9 cellular contexts compared by ENCODE assay signal in the genomic region with DNA sequence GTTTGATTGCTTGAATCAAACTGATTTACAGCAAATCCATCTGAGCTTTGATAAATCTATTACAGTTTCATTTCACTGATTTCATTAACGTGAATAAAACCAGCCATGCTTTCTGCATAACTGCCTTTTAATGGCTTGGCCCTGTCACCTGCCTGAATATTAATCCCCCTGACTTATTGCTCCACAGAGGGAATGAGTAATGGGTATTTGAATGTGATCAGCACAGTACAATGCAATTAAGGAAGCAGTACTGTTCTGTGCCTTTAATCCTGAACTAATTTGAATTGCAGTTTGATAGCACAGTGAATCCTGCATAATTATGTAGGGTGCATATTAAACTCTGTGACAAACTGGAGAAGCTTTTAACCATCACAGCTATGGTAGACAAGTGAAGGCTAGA.
DNase-seq lines count a peak whose midpoint lies in the region; ATAC-seq, FAIRE-seq and TF ChIP-seq lines count a peak whose summit lies in the region.
"Had no signal": no experiment of that assay in that cellular context is flagged by ENCODE, and none has a peak within 500 bp of the region (broad histone marks: within the 10 kb centered on the region; RNA-seq: fewer than 3 reads in every experiment).

No MANE protein-coding gene starts in this region.

- POLR2A ChIA-PET in H1 (lab: Charles Lee; ENCODE audit: partially characterized antibody) = no interaction called here

- H3K23me2 ChIP-seq in H1 (ENCODE audit: low read depth, low read length) = no peaks in the 10 kb centered on the region

- H4K91ac ChIP-seq in H1 (replicated peaks; ENCODE audit: insufficient read length, low read length) = no peak overlapping the region

- no peaks in the 10 kb centered on the region for H3K79me2 ChIP-seq in H1 (ENCODE audit: control insufficient read depth in 1 of 2, insufficient read depth in 2 of 2, low read length in 2 of 2)

- H2AK5ac ChIP-seq in H1 (ENCODE audit: low read depth, low read length) = no peak overlapping the region

- H3K79me1 ChIP-seq in H1 (ENCODE audit: low read depth, low read length) = no peaks in the 10 kb centered on the region

- CTCF ChIA-PET in H1 (lab: Charles Lee; ENCODE audit: partially characterized antibody) = interaction anchor here (0.9 to 2.3 kb wide), 11 partner anchors 28 to 1212 kb away, joined by 3 to 13 read pairs (median 5); no protein-coding TSS in a partner anchor

- H3K56ac ChIP-seq in H1 (replicated peaks; ENCODE audit: insufficient read length, low read depth, low read length) = no peak overlapping the region

- TF ChIP-seq RAD21 in H1 (IDR thresholded peaks at IDR 0.05 in 1 of 2, conservative IDR thresholded peaks at IDR 0.05 in 1 of 2; ENCODE audit: low read depth in 2 of 2, low read length in 2 of 2) = no peak

- H3K9me3 ChIP-seq in HUES48 (ENCODE audit: control insufficient read depth, insufficient read depth, low read length) (no peaks in the 10 kb centered on the region), H1 (ENCODE audit: insufficient read depth in 2 of 2, low read depth in 1 of 2, low read length in 1 of 2) (no peaks in the 10 kb centered on the region), psoas muscle (no peaks in the 10 kb centered on the region)
- H3K9me3 ChIP-seq: BLaER1 treated with 17β-estradiol and CSF1 and Interleukin-3, amounts not matched to agents 10 nM and 100 nM had no signal

- H3K36me3 ChIP-seq in HUES48 (ENCODE audit: control insufficient read depth, insufficient read depth, low read length) (no peaks in the 10 kb centered on the region), H1 (ENCODE audit: control insufficient read depth in 2 of 4, insufficient read depth in 4 of 4, low read length in 3 of 4) (no peaks in the 10 kb centered on the region), psoas muscle (ENCODE audit: insufficient read depth in 1 of 2, low read depth in 1 of 2) (no peaks in the 10 kb centered on the region)
- H3K36me3 ChIP-seq: BLaER1 treated with 17β-estradiol and CSF1 and Interleukin-3, amounts not matched to agents 10 nM and 100 nM had no signal

- H3K4me3 ChIP-seq in HUES48 (ENCODE audit: low read depth, low read length) = no peak overlapping the region
- no peak overlapping the region for H3K4me3 ChIP-seq in H1 (ENCODE audit: extremely low read depth in 1 of 4, insufficient read depth in 2 of 4, low read depth in 3 of 4, low read length in 4 of 4)
- H3K4me3 ChIP-seq in retinal pigment epithelial cell (ENCODE audit: low read length) = no peak overlapping the region
- no peak overlapping the region for H3K4me3 ChIP-seq in psoas muscle
- H3K4me3 ChIP-seq: BLaER1 treated with 17β-estradiol and CSF1 and Interleukin-3, amounts not matched to agents 10 nM and 100 nM had no signal

- no peak for TF ChIP-seq CTCF in H1 (IDR thresholded peaks at IDR 0.05; ENCODE audit: control extremely low read depth in 1 of 3, insufficient read depth in 1 of 3, low read depth in 1 of 3, low read length in 3 of 3)
- no peak for TF ChIP-seq CTCF in retinal pigment epithelial cell (conservative IDR thresholded peaks at IDR 0.05; ENCODE audit: low read depth, low read length)
- no peak for TF ChIP-seq CTCF in psoas muscle (IDR thresholded peaks at IDR 0.05)
- TF ChIP-seq CTCF in foreskin keratinocyte (conservative IDR thresholded peaks at IDR 0.05) = no peak

- H3K4me1 ChIP-seq in HUES48 (ENCODE audit: control insufficient read depth, insufficient read depth, low read length) = peaks cover 45% of the 10 kb centered on the region
- H3K4me1 ChIP-seq in H1 (replicated peaks in 1 of 4; ENCODE audit: control insufficient read depth in 3 of 4, insufficient read depth in 4 of 4, low read length in 3 of 4) = peaks cover 0 to 14% (median 10%) of the 10 kb centered on the region in 4 experiments; a peak in 5 of 7 replicates
- no peaks in the 10 kb centered on the region for H3K4me1 ChIP-seq in psoas muscle
- H3K4me1 ChIP-seq in foreskin keratinocyte = no peaks in the 10 kb centered on the region

- WGBS in H1 (ENCODE audit: extremely low coverage in 1 of 2, insufficient coverage in 1 of 2, insufficient read length in 1 of 2, insufficient replicate concordance in 2 of 2, low coverage in 1 of 2, low lambda C conversion rate in 2 of 2, missing lambda C conversion rate in 1 of 2), 2 experiments = 87% methylated on average over 1 of the region's 1 CpG; no CpG with 5 or more reads in 1 of the 2 experiments
- WGBS in psoas muscle, 3 donors = 66 to 72% (median 69%) methylated on average over 1 of the region's 1 CpG

- H4K20me1 ChIP-seq in H1 (replicated peaks in 1 of 2; ENCODE audit: control insufficient read depth in 1 of 2, insufficient read depth in 2 of 2, low read length in 2 of 2) = no peaks in the 10 kb centered on the region

- no peak overlapping the region for H3K18ac ChIP-seq in H1 (ENCODE audit: extremely low read depth, low read length)

- no peak overlapping the region for H2AFZ ChIP-seq in H1 (ENCODE audit: low read length)

- TF ChIP-seq POLR2A in H1 (IDR thresholded peaks at IDR 0.05; ENCODE audit: control extremely low read depth in 1 of 2, low read depth in 2 of 2, low read length in 2 of 2) = no peak

- H4K5ac ChIP-seq in H1 (ENCODE audit: insufficient read length, low read depth, low read length) = no peak overlapping the region

- intact Hi-C loops in psoas muscle (cut with DNase I) = loop anchor here in 1 of 2 donors (5.0 kb wide), 1 partner anchor 302 kb away; no protein-coding TSS in a partner anchor

- no peak overlapping the region for H3K14ac ChIP-seq in H1 (ENCODE audit: insufficient read length)

- H3K27ac ChIP-seq in HUES48 (ENCODE audit: low read depth, low read length) = peak overlapping the region; percentile 7
- H3K27ac ChIP-seq in H1 (ENCODE audit: low read depth, low read length) = no peak overlapping the region
- no peak overlapping the region for H3K27ac ChIP-seq in psoas muscle
- no peak overlapping the region for H3K27ac ChIP-seq in caudate nucleus (ENCODE audit: low read depth, low read length)
- no peak overlapping the region for H3K27ac ChIP-seq in foreskin keratinocyte
- H3K27ac ChIP-seq: BLaER1 treated with 17β-estradiol and CSF1 and Interleukin-3, amounts not matched to agents 10 nM and 100 nM had no signal

- DNase-seq in NCI-H82 treated with DMSO at 0.1 percent for 48 hours (lab: John Stamatoyannopoulos, UW; ENCODE audit: unreplicated experiment) (peak; percentile 73), H1 (ENCODE audit: low read depth in 1 of 2, low spot score in 2 of 2) (no peak), retinal pigment epithelial cell (ENCODE audit: low read depth) (peak; percentile 66), psoas muscle (no peak), caudate nucleus (lab: John Stamatoyannopoulos, UW) (no peak), foreskin keratinocyte (no peak)

- H2BK5ac ChIP-seq in H1 (ENCODE audit: low read depth, low read length) = no peak overlapping the region

- no peak overlapping the region for H2BK12ac ChIP-seq in H1 (ENCODE audit: low read depth, low read length)

- no peak overlapping the region for H2BK20ac ChIP-seq in H1 (ENCODE audit: low read length)

- no peak for FAIRE-seq in H1 (lab: Jason Lieb, UNC)

- no peak for TF ChIP-seq EP300 in H1 (IDR thresholded peaks at IDR 0.05; ENCODE audit: borderline replicate concordance in 1 of 2, low read depth in 2 of 2, low read length in 2 of 2)

- H3K27me3 ChIP-seq in HUES48 (ENCODE audit: control insufficient read depth, insufficient read depth, low read length) (no peaks in the 10 kb centered on the region), H1 (replicated peaks in 1 of 4; ENCODE audit: control insufficient read depth in 3 of 4, extremely low read depth in 1 of 4, insufficient read depth in 3 of 4, low read length in 3 of 4) (no peaks in the 10 kb centered on the region), psoas muscle (ENCODE audit: insufficient read depth in 3 of 3, low read length in 2 of 3) (no peaks in the 10 kb centered on the region), foreskin keratinocyte (no peaks in the 10 kb centered on the region)
- H3K27me3 ChIP-seq: BLaER1 treated with 17β-estradiol and CSF1 and Interleukin-3, amounts not matched to agents 10 nM and 100 nM had no signal

- ATAC-seq in HG03442 (IDR thresholded peaks at IDR 0.05; ENCODE audit: unreplicated experiment) = no peak
- no peak for ATAC-seq in psoas muscle
- ATAC-seq in foreskin keratinocyte = no peak

- peak overlapping the region; percentile 48 for H2BK120ac ChIP-seq in H1 (replicated peaks; ENCODE audit: low read depth, low read length)

- H4K8ac ChIP-seq in H1 (ENCODE audit: extremely low read depth, insufficient read depth, low read length) = no peak overlapping the region

- H3K23ac ChIP-seq in H1 (ENCODE audit: insufficient read length) = no peak overlapping the region

- H3K4me2 ChIP-seq in H1 (ENCODE audit: insufficient read depth in 1 of 2, low read depth in 2 of 2, low read length in 2 of 2) = no peak overlapping the region
- H3K4me2 ChIP-seq: BLaER1 treated with 17β-estradiol and CSF1 and Interleukin-3, amounts not matched to agents 10 nM and 100 nM had no signal

- no peak overlapping the region for H3K4ac ChIP-seq in H1 (replicated peaks; ENCODE audit: insufficient read length, low read depth, low read length)

- H2BK15ac ChIP-seq in H1 (ENCODE audit: low read length) = no peak overlapping the region

- H3K9ac ChIP-seq in HUES48 (ENCODE audit: low read depth, low read length) = no peak overlapping the region
- H3K9ac ChIP-seq in H1 (replicated peaks in 1 of 4; ENCODE audit: extremely low read depth in 1 of 4, low read depth in 3 of 4, low read length in 3 of 4) = no peak overlapping the region
- H3K9ac ChIP-seq: BLaER1 treated with 17β-estradiol and CSF1 and Interleukin-3, amounts not matched to agents 10 nM and 100 nM had no signal

TF ChIP-seq in H1, 55 proteins besides CTCF, POLR2A, EP300 and RAD21 (continues in another document):
- no peak for TF ChIP-seq NRF1 (IDR thresholded peaks at IDR 0.05; ENCODE audit: low read depth, low read length)
- TF ChIP-seq PHF8 (conservative IDR thresholded peaks at IDR 0.05; ENCODE audit: low read depth, low read length) = no peak
- TF ChIP-seq RFX5 (IDR thresholded peaks at IDR 0.05; ENCODE audit: borderline replicate concordance, low read depth, low read length) = no peak
- no peak for TF ChIP-seq TAF7 (optimal IDR thresholded peaks at IDR 0.05; ENCODE audit: borderline replicate concordance, low read depth, low read length)
- TF ChIP-seq, protein P1, sequence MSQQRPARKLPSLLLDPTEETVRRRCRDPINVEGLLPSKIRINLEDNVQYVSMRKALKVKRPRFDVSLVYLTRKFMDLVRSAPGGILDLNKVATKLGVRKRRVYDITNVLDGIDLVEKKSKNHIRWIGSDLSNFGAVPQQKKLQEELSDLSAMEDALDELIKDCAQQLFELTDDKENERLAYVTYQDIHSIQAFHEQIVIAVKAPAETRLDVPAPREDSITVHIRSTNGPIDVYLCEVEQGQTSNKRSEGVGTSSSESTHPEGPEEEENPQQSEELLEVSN (IDR thresholded peaks at IDR 0.05) = no peak

Comparison
In these comparisons a context has a peak if more than half of its experiments do, and no peak if none do; other contexts are left out.
1. DNase-seq: peak in NCI-H82 treated with DMSO at 0.1 percent for 48 hours (single experiment) and retinal pigment epithelial cell (single experiment); none in H1 (0 of 2), psoas muscle (0 of 2), caudate nucleus (0 of 61) and foreskin keratinocyte (0 of 2).